In the genomic region with DNA sequence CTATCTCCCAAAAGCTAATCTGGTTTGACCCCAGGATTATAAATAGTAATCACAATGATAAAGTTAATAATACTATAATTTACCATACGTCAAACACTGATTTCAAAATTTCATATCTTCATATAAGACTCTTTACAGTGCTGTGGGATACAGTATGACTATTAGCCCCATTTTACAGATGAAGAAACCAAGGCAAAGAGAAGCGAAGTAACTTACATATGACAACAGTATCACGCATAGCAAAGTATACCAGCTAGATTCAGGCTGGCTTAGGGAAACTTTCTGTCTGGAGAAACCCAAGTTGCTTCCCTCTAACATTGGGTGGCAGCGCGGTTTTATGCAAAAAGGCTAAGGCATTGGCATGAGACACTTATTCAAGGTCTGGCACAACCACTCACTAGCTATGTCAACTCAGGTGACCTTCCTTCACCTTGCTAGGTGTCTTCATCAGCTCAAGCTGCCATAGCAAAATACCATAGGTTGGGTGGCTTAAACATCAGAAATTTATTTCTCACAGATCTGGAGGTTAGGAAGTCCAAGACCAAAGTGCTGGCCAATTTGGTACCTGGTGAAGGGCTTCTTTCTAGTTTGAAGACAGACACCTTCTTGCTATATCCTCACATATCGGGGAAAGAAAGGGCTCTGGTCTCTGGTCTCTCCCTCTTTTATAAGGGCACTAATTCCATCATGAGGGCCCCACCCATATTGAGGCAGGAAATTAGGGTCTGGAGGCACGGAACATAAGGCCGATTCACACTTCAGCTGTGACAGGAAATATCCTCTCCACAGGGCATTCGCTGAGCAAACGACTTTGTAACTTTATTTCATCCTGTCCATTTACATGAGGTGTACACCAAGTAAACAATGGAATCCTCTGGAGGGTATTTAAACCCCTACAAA, we compare ENCODE assay signal across 12 cellular contexts. TPM values are rescaled to one million over a fixed set of nuclear protein-coding genes. Genes with fewer than 3 reads are reported as not detected.
DNase-seq lines count a peak whose midpoint lies in the region; ATAC-seq, FAIRE-seq and TF ChIP-seq lines count a peak whose summit lies in the region.
"Had no signal": no experiment of that assay in that cellular context is flagged by ENCODE, and none has a peak within 500 bp of the region (broad histone marks: within the 10 kb centered on the region; RNA-seq: fewer than 3 reads in every experiment).

No MANE protein-coding gene starts in this region.

- CTCF ChIA-PET in HepG2 (lab: Yijun Ruan, JAX; ENCODE audit: low intra/inter-chr PET ratio, low total read pairs), result no interaction called here

- TF ChIP-seq EP300 in Ishikawa (IDR thresholded peaks at IDR 0.05; ENCODE audit: borderline replicate concordance) (no peak), HepG2 (IDR thresholded peaks at IDR 0.05; ENCODE audit: low read depth in 2 of 2, low read length in 2 of 2) (no peak), HepG2 (CRISPR knock-in tag; IDR thresholded peaks at IDR 0.05; ENCODE audit: borderline replicate concordance) (no peak)

- H3K36me3 ChIP-seq in HepG2 (replicated peaks in 1 of 2; ENCODE audit: control insufficient read depth in 1 of 2, insufficient read depth in 2 of 2, low read length in 2 of 2), result no peaks in the 10 kb centered on the region
- no peaks in the 10 kb centered on the region for H3K36me3 ChIP-seq in psoas muscle (ENCODE audit: insufficient read depth in 1 of 2, low read depth in 1 of 2)
- H3K36me3 ChIP-seq: neutrophil had no signal

- H3K4me1 ChIP-seq in HepG2 (ENCODE audit: insufficient read depth, low read length) (peaks cover 51% of the 10 kb centered on the region), psoas muscle (peaks cover 24% of the 10 kb centered on the region)

- H3K27me3 ChIP-seq in HepG2 (ENCODE audit: control insufficient read depth in 1 of 2, insufficient read depth in 2 of 2, low read length in 2 of 2), result no peaks in the 10 kb centered on the region
- no peaks in the 10 kb centered on the region for H3K27me3 ChIP-seq in psoas muscle (ENCODE audit: insufficient read depth in 3 of 3, low read length in 2 of 3)
- H3K27me3 ChIP-seq: foreskin keratinocyte, neutrophil had no signal

- FAIRE-seq in HepG2 (lab: Jason Lieb, UNC), result no peak

- H2AFZ ChIP-seq in HepG2 (ENCODE audit: low read length), result no peak overlapping the region

- no TSS peak for BruUV-seq in HepG2 (replicated peaks; lab: Mats Ljungman, UMichigan)

- intact Hi-C loops in HepG2 (cut with micrococcal nuclease; ENCODE audit: unreplicated experiment) (loop anchor here (1.0 kb wide), 1 partner anchor 46 kb away; no protein-coding TSS in a partner anchor), psoas muscle (cut with DNase I) (no loop called here)

- H4K20me1 ChIP-seq in HepG2 (ENCODE audit: insufficient read depth, low read length), result no peaks in the 10 kb centered on the region

- POLR2A ChIA-PET in HepG2 (lab: Yijun Ruan, JAX), result no interaction called here

- no peaks in the 10 kb centered on the region for H3K9me3 ChIP-seq in HepG2 (ENCODE audit: low read length)
- H3K9me3 ChIP-seq in psoas muscle, result no peaks in the 10 kb centered on the region
- H3K9me3 ChIP-seq: neutrophil had no signal

- WGBS in HepG2 (ENCODE audit: low lambda C conversion rate), result 86% methylated on average over 10 of the region's 10 CpGs
- WGBS in psoas muscle, 3 donors, result 87 to 95% (median 88%) methylated on average over 10 of the region's 10 CpGs

- ATAC-seq in HepG2, result no peak
- ATAC-seq in psoas muscle, result no peak
- ATAC-seq in GM19397 (IDR thresholded peaks at IDR 0.05; ENCODE audit: unreplicated experiment), result no peak
- ATAC-seq: foreskin keratinocyte had no signal

- TF ChIP-seq RAD21 in Ishikawa (IDR thresholded peaks at IDR 0.05; ENCODE audit: low read depth) (peak; percentile 49; the same call in 1 of the 2 replicates), HepG2 (CRISPR knock-in tag; IDR thresholded peaks at IDR 0.05) (no peak)

- no peak overlapping the region for H3K9ac ChIP-seq in HepG2 (ENCODE audit: insufficient read depth, low read depth, low read length)

- TF ChIP-seq POLR2A in HepG2 (IDR thresholded peaks at IDR 0.05; ENCODE audit: insufficient read depth in 1 of 2, low read depth in 2 of 2, low read length in 2 of 2) (no peak), erythroblast (IDR thresholded peaks at IDR 0.05; ENCODE audit: low read length) (no peak)

- DNase-seq in activated CD4-positive, alpha-beta T cell treated with anti-CD3 and anti-CD28 coated beads for 4 hours, result peak; percentile 24 to 26
- DNase-seq in activated CD4-positive, alpha-beta T cell treated with anti-CD3 and anti-CD28 coated beads for 48 hours, result no peak
- peak; percentile 33 for DNase-seq in activated CD4-positive, alpha-beta T cell treated with anti-CD3 and anti-CD28 coated beads, Interleukin-2, amount 50 U/mL, for 1 hour
- DNase-seq in HepG2 (ENCODE audit: low spot score) (no peak), psoas muscle (no peak), erythroblast (lab: John Stamatoyannopoulos, UW) (no peak)
- DNase-seq: activated CD4-positive, CD25-positive, alpha-beta regulatory T cell had no signal

- no peak overlapping the region for H3K27ac ChIP-seq in HepG2 (ENCODE audit: extremely low read length, insufficient read depth, low read length)
- H3K27ac ChIP-seq in psoas muscle, result no peak overlapping the region
- H3K27ac ChIP-seq: foreskin keratinocyte, HL-60, neutrophil had no signal

- TF ChIP-seq CTCF in HepG2 (CRISPR knock-in tag; IDR thresholded peaks at IDR 0.05) (peak; percentile 46), psoas muscle (IDR thresholded peaks at IDR 0.05) (no peak)

- no peaks in the 10 kb centered on the region for H3K79me2 ChIP-seq in HepG2 (ENCODE audit: insufficient read depth, low read length)

- in situ Hi-C loops in HepG2 (cut with HindIII; ENCODE audit: extremely low pct_ligation_motif_present, low pct_unique_long_range_greater_than_20kb), result no loop called here

- 0 out of 2 replicates have a peak overlapping the region, but pooled peaks have one; percentile 13 for H3K4me2 ChIP-seq in HepG2 (ENCODE audit: low read depth, low read length)

- no peak overlapping the region for H3K4me3 ChIP-seq in HepG2 (replicated peaks in 1 of 3; ENCODE audit: insufficient read depth in 1 of 3, low read depth in 2 of 3, low read length in 3 of 3)
- H3K4me3 ChIP-seq in psoas muscle, result no peak overlapping the region

TF ChIP-seq in Ishikawa, 13 proteins besides CTCF, POLR2A, EP300 and RAD21 (continues in another document):
- TF ChIP-seq FOXM1 (IDR thresholded peaks at IDR 0.05; ENCODE audit: borderline replicate concordance, low read depth) (no peak), EGR1 (IDR thresholded peaks at IDR 0.05) (no peak), CREB1 (IDR thresholded peaks at IDR 0.05; ENCODE audit: low read depth) (no peak)
- TF ChIP-seq, protein P1, sequence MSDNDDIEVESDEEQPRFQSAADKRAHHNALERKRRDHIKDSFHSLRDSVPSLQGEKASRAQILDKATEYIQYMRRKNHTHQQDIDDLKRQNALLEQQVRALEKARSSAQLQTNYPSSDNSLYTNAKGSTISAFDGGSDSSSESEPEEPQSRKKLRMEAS (IDR thresholded peaks at IDR 0.05), result no peak

TF ChIP-seq in HepG2, 621 proteins besides CTCF, POLR2A, EP300 and RAD21:
- no peak for TF ChIP-seq IRF2 (CRISPR knock-in tag; IDR thresholded peaks at IDR 0.05)
- TF ChIP-seq ZNF251 (CRISPR knock-in tag; IDR thresholded peaks at IDR 0.05), result no peak
- TF ChIP-seq NFE2L2 (IDR thresholded peaks at IDR 0.05; ENCODE audit: low read length), result no peak
- TF ChIP-seq STAG1 (CRISPR knock-in tag; IDR thresholded peaks at IDR 0.05), result peak; percentile 70
- TF ChIP-seq PRPF4 (IDR thresholded peaks at IDR 0.05; ENCODE audit: low read depth, low read length, poor library complexity, severe bottlenecking), result no peak
- TF ChIP-seq ZNF629 (CRISPR knock-in tag; conservative IDR thresholded peaks at IDR 0.05), result peak; percentile 80
- TF ChIP-seq ZNF264 (CRISPR knock-in tag; IDR thresholded peaks at IDR 0.05), result peak; percentile 98

RNA-seq across cellular contexts. Expression of a gene that starts 22.4 kb away (rescaled TPM):
- total RNA-seq in HepG2 (2016; rRNA removed; fragmentation: Illumina TruSeq; extraction: Trizol), result 85.4 and 102 TPM in 2 replicates
- 31.3 and 33.8 TPM in 2 replicates for total RNA-seq in HepG2 (2016; cell fraction: cytosol; rRNA removed; fragmentation: Illumina TruSeq; extraction: Trizol; ENCODE audit: low read depth)
- 82.8 and 99.8 TPM in 2 replicates for total RNA-seq in HepG2 (2016; cell fraction: insoluble cytoplasmic fraction; rRNA removed; fragmentation: Illumina TruSeq; extraction: Trizol)
- 24.5 and 25.3 TPM in 2 replicates for total RNA-seq in HepG2 (2016; cell fraction: membrane; rRNA removed; fragmentation: Illumina TruSeq; extraction: Trizol)
- 238 and 263 TPM in 2 replicates for total RNA-seq in HepG2 (2016; cell fraction: nucleus; rRNA removed; fragmentation: Illumina TruSeq; extraction: Trizol)
- 116 and 119 TPM in 2 replicates for polyA plus RNA-seq in HepG2 (2011; rRNA removed)
- 80.3 and 114 TPM in 2 replicates for polyA plus RNA-seq in HepG2 (2011; cell fraction: cytosol; rRNA removed)
- 157 and 177 TPM in 2 replicates for polyA plus RNA-seq in HepG2 (2011; cell fraction: nucleus; rRNA removed)
- 163 and 168 TPM in 2 replicates for polyA plus RNA-seq in HepG2 (2012)
- polyA plus RNA-seq in HepG2 (2016; cell fraction: cytosol; fragmentation: Illumina TruSeq; extraction: Trizol; ENCODE audit: low read depth), result 1.2 and 1.7 TPM in 2 replicates
- 32.6 and 33.9 TPM in 2 replicates for polyA plus RNA-seq in HepG2 (2016; cell fraction: insoluble cytoplasmic fraction; fragmentation: Illumina TruSeq; extraction: Trizol; ENCODE audit: low read depth)
- polyA plus RNA-seq in HepG2 (2016; cell fraction: membrane; fragmentation: Illumina TruSeq; extraction: Trizol; ENCODE audit: low read depth), result 2.6 and 3.8 TPM in 2 replicates
- polyA plus RNA-seq in HepG2 (2016; cell fraction: nucleus; fragmentation: Illumina TruSeq; extraction: Trizol; ENCODE audit: insufficient read depth, low read depth), result 41.1 and 45.1 TPM in 2 replicates
- polyA minus RNA-seq in HepG2 (2011; rRNA and poly(A)+ RNA removed; ENCODE audit: low replicate concordance), result 15.6 and 209 TPM in 2 replicates
- polyA minus RNA-seq in HepG2 (2011; cell fraction: cytosol; rRNA and poly(A)+ RNA removed), result 248 and 267 TPM in 2 replicates
- polyA minus RNA-seq in HepG2 (2011; cell fraction: nucleus; rRNA and poly(A)+ RNA removed), result 1,476 and 1,554 TPM in 2 replicates
- 10 to 100 TPM; 29.1 to 64.9 (median 43.7) TPM for total RNA-seq in psoas muscle
- polyA plus RNA-seq in psoas muscle, result 10 to 100 TPM in 1 of 3 donors, 1 to 10 TPM in 2; 6.0 to 10.8 (median 8.6) TPM

Comparison
In these comparisons a context has a peak if more than half of its experiments do, and no peak if none do; other contexts are left out.
1. DNase-seq: peak in activated CD4-positive, alpha-beta T cell treated with anti-CD3 and anti-CD28 coated beads for 4 hours (2 of 2) and activated CD4-positive, alpha-beta T cell treated with anti-CD3 and anti-CD28 coated beads, Interleukin-2, amount 50 U/mL, for 1 hour (single experiment); none in activated CD4-positive, alpha-beta T cell treated with anti-CD3 and anti-CD28 coated beads for 48 hours (single experiment), HepG2 (single experiment), psoas muscle (0 of 2) and erythroblast (0 of 2).